8 cellular contexts compared by ENCODE assay signal in the genomic region with DNA sequence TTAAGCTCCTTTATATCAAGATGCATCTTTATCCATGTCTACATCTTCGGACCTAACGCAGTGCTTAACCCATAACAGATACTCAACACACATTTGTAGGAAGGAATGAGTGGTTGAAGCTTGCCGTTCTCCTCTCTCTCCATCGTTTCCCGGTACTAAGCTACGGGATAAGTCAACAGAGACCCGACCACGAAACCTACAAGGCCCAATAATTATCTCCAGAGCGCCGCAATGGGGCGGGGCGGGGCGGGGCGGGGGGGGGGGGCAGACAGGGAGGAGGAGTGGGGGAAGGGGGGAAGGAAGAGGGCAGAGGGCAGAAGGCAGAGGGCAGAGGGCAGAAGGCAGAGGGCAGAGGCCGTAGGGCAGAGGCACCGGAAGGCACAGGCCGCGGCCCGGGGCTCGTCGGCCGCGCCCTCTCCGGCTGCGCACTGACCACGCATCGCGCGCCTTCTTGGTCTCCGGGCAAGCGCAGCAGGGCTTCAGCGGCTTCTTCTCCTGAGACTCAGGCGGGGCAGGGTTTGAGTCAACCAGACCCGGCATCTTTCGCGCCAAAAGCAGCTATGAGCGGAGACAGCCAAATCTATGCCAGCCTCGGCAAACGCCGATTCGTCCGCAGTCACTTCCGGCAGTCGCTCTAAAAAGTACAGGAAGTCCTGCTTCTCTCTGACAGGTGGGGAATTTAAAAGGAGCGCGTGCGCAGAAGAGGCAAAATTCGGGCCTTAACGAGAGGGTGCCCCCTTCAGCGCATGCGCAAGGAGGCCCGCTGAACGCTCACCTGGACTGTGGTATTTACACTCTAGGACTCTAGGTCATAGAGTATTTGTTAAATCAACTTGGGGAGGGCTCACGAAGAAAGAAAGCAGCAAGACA. TPM values are rescaled to one million over a fixed set of nuclear protein-coding genes. Genes with fewer than 3 reads are reported as not detected.
DNase-seq lines count a peak whose midpoint lies in the region; ATAC-seq and TF ChIP-seq lines count a peak whose summit lies in the region.

TSS of gene COX17 (minus strand) at position 636 of the 870 bp plus-strand sequence. CDS start at position 540, 96 bp downstream.

- H2BK12ac ChIP-seq in trophoblast cell (ENCODE audit: low read length), result peak within 1 kb of the TSS; percentile 67

- no CpG with 5 or more reads among the region's 54 CpGs for WGBS in trophoblast cell (ENCODE audit: extremely low coverage, insufficient coverage, insufficient read length)
- 1 to 2% methylated on average over 9 to 46 of the region's 54 CpGs for WGBS in transverse colon (ENCODE audit: low coverage in 1 of 2), 2 donors

- H3K4ac ChIP-seq in trophoblast cell (ENCODE audit: low read depth, low read length), result peak within 1 kb of the TSS; percentile 80

- H2BK120ac ChIP-seq in trophoblast cell (ENCODE audit: insufficient read depth, low read length, poor library complexity), result peak within 1 kb of the TSS; percentile 89

- intact Hi-C loops in cardiac septum (cut with DNase I) (loop anchor here (2.0 to 10.0 kb wide), 4 partner anchors 38 to 212 kb away; partner anchors contain the start of genes POGLUT1, TIMMDC1 and TMEM39A), transverse colon (cut with DNase I; ENCODE audit: low total_unique reads) (no loop called here)

- peak within 1 kb of the TSS; percentile 95 for H2BK5ac ChIP-seq in trophoblast cell (ENCODE audit: low read depth, low read length, poor library complexity)

- peak; percentile 93 for ATAC-seq in HG02798 (IDR thresholded peaks at IDR 0.05; ENCODE audit: poor library complexity, unreplicated experiment)

- H3K4me2 ChIP-seq in trophoblast cell (ENCODE audit: low read length), result peak within 1 kb of the TSS; percentile 63

- peak within 1 kb of the TSS; percentile 95 for H4K91ac ChIP-seq in trophoblast cell (ENCODE audit: low read depth, low read length)

- H3K4me1 ChIP-seq in adipocyte (ENCODE audit: control insufficient read depth, insufficient read depth, low read length), result peaks cover 17% of the 10 kb centered on the region
- peaks cover 2 to 6% of the 10 kb centered on the region in 2 experiments for H3K4me1 ChIP-seq in trophoblast cell (ENCODE audit: control insufficient read depth in 1 of 2, insufficient read depth in 2 of 2, low read length in 2 of 2)
- H3K4me1 ChIP-seq in transverse colon, result peaks cover 0 to 19% (median 10%) of the 10 kb centered on the region in 4 donors

- H3K27me3 ChIP-seq in adipocyte (replicated peaks; ENCODE audit: control insufficient read depth, insufficient read depth, low read length) (no peaks in the 10 kb centered on the region), trophoblast cell (ENCODE audit: insufficient read depth, low read length) (no peaks in the 10 kb centered on the region), transverse colon (no peaks in the 10 kb centered on the region)

- H3K79me2 ChIP-seq in trophoblast cell (ENCODE audit: control insufficient read depth, insufficient read depth, low read length, poor library complexity), result peaks cover 4% of the 10 kb centered on the region

- peak within 1 kb of the TSS; percentile 98 for H3K14ac ChIP-seq in trophoblast cell (ENCODE audit: low read length)

- TF ChIP-seq POLR2A in transverse colon (IDR thresholded peaks at IDR 0.05), result peak; percentile 82

- H3K4me3 ChIP-seq in GM12875 (ENCODE audit: low read depth, low read length), result peak within 1 kb of the TSS; percentile 77
- H3K4me3 ChIP-seq in adipocyte (ENCODE audit: low read length), result peak within 1 kb of the TSS; percentile 83
- peak within 1 kb of the TSS; percentile 87 for H3K4me3 ChIP-seq in trophoblast cell (ENCODE audit: low read depth, low read length)
- peak within 1 kb of the TSS; percentile 57 to 82 (median 70) for H3K4me3 ChIP-seq in transverse colon

- in situ Hi-C loops in transverse colon (cut with MboI; ENCODE audit: low pct_ligation_motif_present in 1 of 4, low pct_unique_long_range_greater_than_20kb in 1 of 4, low sequenced_read_pairs in 3 of 4), result loop anchor here in 3 of 4 donors (25.0 kb wide), 3 partner anchors 165 to 390 kb away; partner anchors contain the start of genes ARHGAP31 (in 1 of the 3) and TIMMDC1 (in 1 of the 3)

- H3K27ac ChIP-seq in trophoblast cell (ENCODE audit: low read depth, low read length), result peak within 1 kb of the TSS; percentile 96
- peak within 1 kb of the TSS; percentile 92 to 96 (median 93) for H3K27ac ChIP-seq in transverse colon

- peak within 1 kb of the TSS; percentile 98 for H4K8ac ChIP-seq in trophoblast cell (ENCODE audit: low read depth, low read length)

- H3K9ac ChIP-seq in adipocyte (ENCODE audit: low read length), result peak within 1 kb of the TSS; percentile 85
- peak within 1 kb of the TSS; percentile 76 for H3K9ac ChIP-seq in trophoblast cell (ENCODE audit: low read length)

- H3K18ac ChIP-seq in trophoblast cell (ENCODE audit: low read length), result peak within 1 kb of the TSS; percentile 88

- H2AK5ac ChIP-seq in trophoblast cell (ENCODE audit: low read length), result peak within 1 kb of the TSS; percentile 72

- H3K36me3 ChIP-seq in adipocyte (ENCODE audit: control insufficient read depth, insufficient read depth, low read length, severe bottlenecking) (peaks cover 22% of the 10 kb centered on the region), trophoblast cell (ENCODE audit: control insufficient read depth in 1 of 2, insufficient read depth in 2 of 2, low read length in 2 of 2) (peaks cover 9 to 16% of the 10 kb centered on the region in 2 experiments), transverse colon (peaks cover 0 to 24% (median 0%) of the 10 kb centered on the region in 4 donors)

- peak within 1 kb of the TSS; percentile 84 for H4K12ac ChIP-seq in trophoblast cell (ENCODE audit: low read depth, low read length)

- TF ChIP-seq CTCF in GM12875 (IDR thresholded peaks at IDR 0.05; ENCODE audit: borderline replicate concordance, insufficient read depth, low read depth, low read length), result no peak
- no peak for TF ChIP-seq CTCF in transverse colon (IDR thresholded peaks at IDR 0.05)

- peak within 1 kb of the TSS; percentile 87 for H2AFZ ChIP-seq in trophoblast cell (ENCODE audit: insufficient read depth, low read length, poor library complexity)

- H3K9me3 ChIP-seq in adipocyte (ENCODE audit: control insufficient read depth, low read length), result no peaks in the 10 kb centered on the region
- H3K9me3 ChIP-seq in trophoblast cell (ENCODE audit: insufficient read depth, low read depth, low read length), result peaks cover 3% of the 10 kb centered on the region
- no peaks in the 10 kb centered on the region for H3K9me3 ChIP-seq in transverse colon

- no peak within 1 kb of the TSS for H3K23ac ChIP-seq in trophoblast cell (ENCODE audit: low read length)

- DNase-seq in NCI-H1436 (lab: John Stamatoyannopoulos, UW) (peak; percentile 98), T follicular helper cell (ENCODE audit: low read depth) (peak; percentile 94), adipocyte (ENCODE audit: low read depth) (peak; percentile 97), cardiac septum (ENCODE audit: low spot score) (peak; percentile 95), trophoblast cell (peak; percentile 98 to 99), transverse colon (peak; percentile 98)

- TF ChIP-seq EP300 in transverse colon (IDR thresholded peaks at IDR 0.05; ENCODE audit: low read depth), result no peak

- H3K79me1 ChIP-seq in trophoblast cell (ENCODE audit: low read length), result peaks cover 10% of the 10 kb centered on the region

RNA-seq across cellular contexts. Expression of gene COX17, which starts in this region (rescaled TPM):
- total RNA-seq in cardiac septum (130 TPM), transverse colon (10 to 100 TPM in 2 of 4 donors, 1 to 10 TPM in 2; 2.2 to 49.2 (median 24.2) TPM)
- polyA plus RNA-seq in trophoblast cell (2013), result 106 and 109 TPM in 2 replicates

Comparison
In these comparisons a context has a peak if more than half of its experiments do, and no peak if none do; other contexts are left out.
1. Peak in every context shown above with its lines: DNase-seq, ATAC-seq, H3K4me3 ChIP-seq and H3K27ac ChIP-seq.